8 cellular contexts compared by ENCODE assay signal in genomic region chr11:61923166-61924015, GRCh38. TPM values are rescaled to one million over a fixed set of nuclear protein-coding genes. Genes with fewer than 3 reads are reported as not detected.
DNase-seq lines count a peak whose midpoint lies in the region; ATAC-seq and TF ChIP-seq lines count a peak whose summit lies in the region.

No MANE protein-coding gene starts in this region.

- H3K27me3 ChIP-seq in breast epithelium (no peaks in the 10 kb centered on the region), uterus (no peaks in the 10 kb centered on the region)

- H3K4me3 ChIP-seq in breast epithelium, result peak overlapping the region in 1 of 3 donors; percentile 25
- no peak overlapping the region for H3K4me3 ChIP-seq in epithelial cell of esophagus (ENCODE audit: low read length)
- no peak overlapping the region for H3K4me3 ChIP-seq in mucosa of descending colon
- no peak overlapping the region for H3K4me3 ChIP-seq in uterus

- TF ChIP-seq POLR2A in breast epithelium (IDR thresholded peaks at IDR 0.05) (no peak), uterus (IDR thresholded peaks at IDR 0.05) (peak in 1 of 2 donors; percentile 26)

- H3K4me1 Mint-ChIP-seq in MCF 10A (ENCODE audit: insufficient read depth, unreplicated experiment), result no peaks in the 10 kb centered on the region
- H3K4me1 Mint-ChIP-seq in activated T-helper 17 cell treated with anti-CD3 and anti-CD28 coated beads, Interleukin-2, amount 50 U/mL, for 72 hours, result no peaks in the 10 kb centered on the region

- no peak for TF ChIP-seq CTCF in breast epithelium (IDR thresholded peaks at IDR 0.05)
- TF ChIP-seq CTCF in MCF 10A (IDR thresholded peaks at IDR 0.05; ENCODE audit: unreplicated experiment), result no peak
- TF ChIP-seq CTCF in epithelial cell of esophagus (IDR thresholded peaks at IDR 0.05; ENCODE audit: insufficient read depth, low read depth, low read length, missing control alignments), result no peak
- TF ChIP-seq CTCF in mucosa of descending colon (IDR thresholded peaks at IDR 0.05), result no peak
- no peak for TF ChIP-seq CTCF in uterus (IDR thresholded peaks at IDR 0.05)

- no peaks in the 10 kb centered on the region for H3K36me3 Mint-ChIP-seq in MCF 10A (ENCODE audit: insufficient read depth, unreplicated experiment)
- no peaks in the 10 kb centered on the region for H3K36me3 Mint-ChIP-seq in activated T-helper 17 cell treated with anti-CD3 and anti-CD28 coated beads, Interleukin-2, amount 50 U/mL, for 72 hours (ENCODE audit: low read depth)

- POLR2A ChIA-PET in MCF 10A (lab: Yijun Ruan, JAX), result interaction anchor here (0.6 to 1.2 kb wide), 3 partner anchors 10 to 98 kb away, joined by 3 to 4 read pairs (median 3); no protein-coding TSS in a partner anchor

- H3K27ac Mint-ChIP-seq in MCF 10A (ENCODE audit: low read depth, unreplicated experiment), result no peak overlapping the region
- H3K27ac Mint-ChIP-seq in activated T-helper 17 cell treated with anti-CD3 and anti-CD28 coated beads, Interleukin-2, amount 50 U/mL, for 72 hours, result no peak overlapping the region

- no peak overlapping the region for H3K4me3 Mint-ChIP-seq in MCF 10A (ENCODE audit: unreplicated experiment)
- H3K4me3 Mint-ChIP-seq in activated T-helper 17 cell treated with anti-CD3 and anti-CD28 coated beads, Interleukin-2, amount 50 U/mL, for 72 hours, result no peak overlapping the region

- CTCF ChIA-PET in MCF 10A (lab: Yijun Ruan, JAX), result interaction anchor here (0.9 to 2.5 kb wide), 4 partner anchors 10 to 159 kb away, joined by 3 to 10 read pairs (median 4); no protein-coding TSS in a partner anchor

- H3K9me3 ChIP-seq in breast epithelium (no peaks in the 10 kb centered on the region), mucosa of descending colon (no peaks in the 10 kb centered on the region), uterus (no peaks in the 10 kb centered on the region)

- ATAC-seq in mucosa of descending colon (peak; percentile 60), HG03139 (IDR thresholded peaks at IDR 0.05; ENCODE audit: unreplicated experiment) (no peak), HG03045 (IDR thresholded peaks at IDR 0.05; ENCODE audit: unreplicated experiment) (no peak)
- no peak for ATAC-seq in activated T-helper 17 cell treated with anti-CD3 and anti-CD28 coated beads, Interleukin-2, amount 50 U/mL, for 72 hours (replicated peaks)

- BruUV-seq in MCF 10A (replicated peaks; lab: Mats Ljungman, UMichigan), result no TSS peak

- intact Hi-C loops in breast epithelium (cut with DNase I; ENCODE audit: low total_unique reads) (no loop called here), MCF 10A (cut with micrococcal nuclease) (no loop called here), mucosa of descending colon (cut with DNase I, micrococcal nuclease) (no loop called here), uterus (cut with DNase I; ENCODE audit: low total_unique reads) (no loop called here)

- H3K27ac ChIP-seq in breast epithelium (peak overlapping the region; percentile 86 to 98), uterus (peak overlapping the region; percentile 93 to 95)

- peaks cover 28% of the 10 kb centered on the region for H3K27me3 Mint-ChIP-seq in MCF 10A (ENCODE audit: insufficient read depth, unreplicated experiment)
- H3K27me3 Mint-ChIP-seq in activated T-helper 17 cell treated with anti-CD3 and anti-CD28 coated beads, Interleukin-2, amount 50 U/mL, for 72 hours, result peaks cover 24% of the 10 kb centered on the region

- H3K4me1 ChIP-seq in breast epithelium (peaks cover 11 to 20% of the 10 kb centered on the region in 2 donors), mucosa of descending colon (ENCODE audit: low read depth) (no peaks in the 10 kb centered on the region), uterus (peaks cover 9 to 28% of the 10 kb centered on the region in 2 donors)

- DNase-seq in breast epithelium (ENCODE audit: low spot score in 2 of 2), result peak in 1 of 2 donors; percentile 77
- no peak for DNase-seq in MCF 10A (ENCODE audit: unreplicated experiment)
- DNase-seq in epithelial cell of esophagus (ENCODE audit: low read depth), result peak; percentile 15
- DNase-seq in mucosa of descending colon, result peak; percentile 44 to 63 (median 60)
- peak; percentile 83 to 86 for DNase-seq in uterus

- H3K9me3 Mint-ChIP-seq in MCF 10A (ENCODE audit: unreplicated experiment), result no peaks in the 10 kb centered on the region
- no peaks in the 10 kb centered on the region for H3K9me3 Mint-ChIP-seq in activated T-helper 17 cell treated with anti-CD3 and anti-CD28 coated beads, Interleukin-2, amount 50 U/mL, for 72 hours

- H3K36me3 ChIP-seq in breast epithelium (no peaks in the 10 kb centered on the region), mucosa of descending colon (ENCODE audit: low read depth) (no peaks in the 10 kb centered on the region), uterus (no peaks in the 10 kb centered on the region)

RNA-seq across cellular contexts. Expression of gene RAB3IL1, which starts 6.0 kb away (rescaled TPM):
- total RNA-seq in breast epithelium (10 to 100 TPM; 11.7 to 27.9 (median 22.6) TPM), MCF 10A (2022) (2.3 and 4.5 TPM in 2 replicates), mucosa of descending colon (10 to 100 TPM in 2 of 3 donors, 1 to 10 TPM in 1; 2.6 to 15.0 (median 11.8) TPM), uterus (10 to 100 TPM; 12.6 to 60.3 (median 26.8) TPM)
- not detected for total RNA-seq in activated T-helper 17 cell treated with anti-CD3 and anti-CD28 coated beads, Interleukin-2, amount 50 U/mL, for 72 hours

RNA-seq across cellular contexts. Expression of gene BEST1, which starts 26.8 kb away (rescaled TPM):
- total RNA-seq in breast epithelium (10 to 100 TPM in 1 of 3 donors, 1 to 10 TPM in 2; 3.7 to 10.1 (median 5.9) TPM), MCF 10A (2022) (2.5 and 3.2 TPM in 2 replicates), mucosa of descending colon (1 to 10 TPM in 2 of 3 donors, under 1 TPM in 1; 0.41 to 2.8 (median 1.8) TPM), uterus (10 to 100 TPM in 1 of 4 donors, 1 to 10 TPM in 3; 3.3 to 11.1 (median 3.9) TPM)
- total RNA-seq in activated T-helper 17 cell treated with anti-CD3 and anti-CD28 coated beads, Interleukin-2, amount 50 U/mL, for 72 hours, result under 1 TPM; 0.05 to 0.24 TPM

RNA-seq across cellular contexts. Expression of gene FADS3, which starts 32.0 kb away (rescaled TPM):
- total RNA-seq in breast epithelium (100 to 1,000 TPM in 2 of 3 donors, 10 to 100 TPM in 1; 38.8 to 156 (median 112) TPM), MCF 10A (2022) (145 and 184 TPM in 2 replicates), mucosa of descending colon (10 to 100 TPM in 2 of 3 donors, 1 to 10 TPM in 1; 8.4 to 21.0 (median 11.5) TPM), uterus (10 to 100 TPM; 18.2 to 74.6 (median 32.0) TPM)
- total RNA-seq in activated T-helper 17 cell treated with anti-CD3 and anti-CD28 coated beads, Interleukin-2, amount 50 U/mL, for 72 hours, result 10 to 100 TPM in 1 of 2 donors, 1 to 10 TPM in 1; 3.6 to 24.7 TPM

RNA-seq across cellular contexts. Expression of gene FTH1, which starts 44.0 kb away (rescaled TPM):
- total RNA-seq in breast epithelium (1,000 to 10,000 TPM; 2,151 to 6,439 (median 3,491) TPM), MCF 10A (2022) (8,367 and 15,492 TPM in 2 replicates), mucosa of descending colon (1,000 to 10,000 TPM; 3,081 to 6,795 (median 5,370) TPM), uterus (1,000 to 10,000 TPM in 3 of 4 donors, 100 to 1,000 TPM in 1; 402 to 1,927 (median 1,615) TPM)
- total RNA-seq in activated T-helper 17 cell treated with anti-CD3 and anti-CD28 coated beads, Interleukin-2, amount 50 U/mL, for 72 hours, result 1,000 to 10,000 TPM in 1 of 2 donors, 100 to 1,000 TPM in 1; 701 to 1,114 TPM
